Comparison of ENCODE assay signal across 37 cellular contexts in the genomic region with DNA sequence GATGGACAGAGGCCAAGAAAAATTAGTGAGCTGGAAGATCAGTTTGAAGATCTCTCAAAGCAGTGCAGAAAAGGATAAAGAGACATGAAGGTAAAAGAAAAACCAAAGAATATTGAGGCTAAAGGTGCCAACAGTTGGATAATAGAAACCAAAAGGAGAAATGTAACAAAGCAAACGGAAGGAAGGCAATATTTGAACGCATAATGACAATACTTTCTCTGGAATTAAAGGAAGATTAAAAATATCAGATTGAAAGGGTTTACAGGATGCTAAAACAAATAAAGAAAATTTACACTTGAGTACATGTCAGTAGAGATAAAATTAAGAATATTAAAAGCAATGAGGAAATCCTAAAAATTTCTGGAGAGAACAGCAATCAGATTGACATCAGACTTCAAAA.
"Had no signal": no experiment of that assay in that cellular context is flagged by ENCODE, and none has a peak within 500 bp of the region (broad histone marks: within the 10 kb centered on the region; RNA-seq: fewer than 3 reads in every experiment).

No MANE protein-coding gene starts in this region.

- DNase-seq: activated CD4-positive, alpha-beta memory T cell treated with anti-CD3 and anti-CD28 coated beads, Interleukin-2, amount 10 ng/mL, durations not matched to agents 7 days and 5 days; activated CD4-positive, alpha-beta T cell treated with anti-CD3 and anti-CD28 coated beads for 1 hour; activated CD4-positive, alpha-beta T cell treated with anti-CD3 and anti-CD28 coated beads for 48 hours; activated CD4-positive, CD25-positive, alpha-beta regulatory T cell; activated effector memory CD4-positive, alpha-beta T cell treated with anti-CD3 and anti-CD28 coated beads, Interleukin-2, amount 50 U/mL, for 16 hours; activated naive CD4-positive, alpha-beta T cell; activated naive CD4-positive, alpha-beta T cell treated with anti-CD3 and anti-CD28 coated beads, Interleukin-2, amount 50 U/mL, for 16 hours; activated naive CD8-positive, alpha-beta T cell treated with anti-CD3 and anti-CD28 coated beads for 36 hours; activated T-cell treated with anti-CD3 and anti-CD28 coated beads, Interleukin-2, amount 50 U/mL, for 1 hour; activated T-cell treated with anti-CD3 and anti-CD28 coated beads, Interleukin-2, amount 50 U/mL, for 72 hours; amniotic stem cell; aorta; brain microvascular endothelial cell; central memory CD4-positive, alpha-beta T cell; Karpas-422; KBM-7; MG63; NCI-H1048; NCI-H1105 treated with DMSO at 0.1 percent for 48 hours; NCI-H1436; NCI-H1694; NCI-H1930; NCI-H2081 treated with DMSO at 0.1 percent for 48 hours; NCI-H226; NCI-H446 treated with DMSO at 0.1 percent for 48 hours; NCI-H526; NCI-H748 treated with DMSO at 0.1 percent for 48 hours; NK-92 treated with Interleukin-12 subunit alpha and Interleukin-12 subunit beta, amount 100 ng/mL, for 24 hours; PC-9; Right ventricle myocardium superior; SW 1271; T-helper 1 cell; T-helper 2 cell; T-helper 9 cell; WERI-Rb-1 had no signal

- H3K27ac ChIP-seq: brain microvascular endothelial cell, PC-9, WERI-Rb-1 had no signal

- H3K9me3 ChIP-seq: MG63 had no signal

- H2AFZ ChIP-seq: PC-9 had no signal

- H3K36me3 Mint-ChIP-seq: activated naive CD8-positive, alpha-beta T cell treated with anti-CD3 and anti-CD28 coated beads for 36 hours had no signal

- H3K4me2 ChIP-seq: PC-9 had no signal

- H3K27me3 Mint-ChIP-seq: IgD-negative memory B cell had no signal

- ATAC-seq: activated T-cell treated with anti-CD3 and anti-CD28 coated beads, Interleukin-2, amount 50 U/mL, for 72 hours; activated T-helper 17 cell treated with anti-CD3 and anti-CD28 coated beads, Interleukin-2, amount 50 U/mL, for 72 hours had no signal

- H3K4me3 Mint-ChIP-seq: activated CD4-positive, alpha-beta memory T cell treated with anti-CD3 and anti-CD28 coated beads, Interleukin-2, amount 10 ng/mL, durations not matched to agents 7 days and 5 days; activated naive CD8-positive, alpha-beta T cell treated with anti-CD3 and anti-CD28 coated beads for 36 hours; activated T-cell treated with anti-CD3 and anti-CD28 coated beads, Interleukin-2, amount 50 U/mL, for 72 hours; activated T-helper 17 cell treated with anti-CD3 and anti-CD28 coated beads, Interleukin-2, amount 50 U/mL, for 72 hours; IgD-negative memory B cell had no signal

- H3K4me3 ChIP-seq: MG63, PC-9 had no signal

- H3K36me3 ChIP-seq: brain microvascular endothelial cell, MG63, WERI-Rb-1 had no signal

- H3K27me3 ChIP-seq: brain microvascular endothelial cell, MG63 had no signal

- H3K27ac Mint-ChIP-seq: activated CD4-positive, alpha-beta memory T cell treated with anti-CD3 and anti-CD28 coated beads, Interleukin-2, amount 10 ng/mL, durations not matched to agents 7 days and 5 days; activated naive CD8-positive, alpha-beta T cell treated with anti-CD3 and anti-CD28 coated beads for 36 hours; activated T-cell treated with anti-CD3 and anti-CD28 coated beads, Interleukin-2, amount 50 U/mL, for 72 hours; activated T-helper 17 cell treated with anti-CD3 and anti-CD28 coated beads, Interleukin-2, amount 50 U/mL, for 72 hours had no signal

- H3K4me1 Mint-ChIP-seq: activated CD4-positive, alpha-beta memory T cell treated with anti-CD3 and anti-CD28 coated beads, Interleukin-2, amount 10 ng/mL, durations not matched to agents 7 days and 5 days; activated naive CD8-positive, alpha-beta T cell treated with anti-CD3 and anti-CD28 coated beads for 36 hours; activated T-helper 17 cell treated with anti-CD3 and anti-CD28 coated beads, Interleukin-2, amount 50 U/mL, for 72 hours had no signal
